In genomic region chr2:127810637-127811396, GRCh38 we compare ENCODE assay signal across 7 cellular contexts. TPM values are rescaled to one million over a fixed set of nuclear protein-coding genes. Genes with fewer than 3 reads are reported as not detected.
DNase-seq lines count a peak whose midpoint lies in the region; ATAC-seq lines count a peak whose summit lies in the region.

WDR33 (minus strand) TSS chr2:127811171; CDS start chr2:127770981, 40,190 bp downstream.

- intact Hi-C loops in T-helper 2 cell treated with Interferon-gamma antibody and Interleukin-4, amounts not matched to agents 100 ng/mL and 5 ng/mL, for 36 hours (cut with micrococcal nuclease), result loop anchor here (1.0 to 10.0 kb wide), 7 partner anchors 19 to 426 kb away; partner anchors contain the start of genes IWS1, MAP3K2, POLR2D and SAP130

- ATAC-seq in GM18499 (IDR thresholded peaks at IDR 0.05; ENCODE audit: insufficient read depth, unreplicated experiment) (peak; percentile 95), HG02943 (IDR thresholded peaks at IDR 0.05; ENCODE audit: low read depth, unreplicated experiment) (peak; percentile 99)

- DNase-seq in NCI-H187 treated with DMSO at 0.1 percent for 48 hours (lab: John Stamatoyannopoulos, UW), result peak; percentile 63
- peak; percentile 55 to 90 (median 81) for DNase-seq in anterior cingulate cortex (lab: John Stamatoyannopoulos, UW)
- peak; percentile 96 for DNase-seq in hepatic stellate cell (ENCODE audit: low spot score)
- peak; percentile 98 for DNase-seq in retina

RNA-seq across cellular contexts. Expression of gene WDR33, which starts in this region (rescaled TPM):
- 69.8 and 78.3 TPM in 2 replicates for total RNA-seq in T-helper 2 cell treated with Interferon-gamma antibody and Interleukin-4, amounts not matched to agents 100 ng/mL and 5 ng/mL, for 36 hours

Comparison
In these comparisons a context has a peak if more than half of its experiments do, and no peak if none do; other contexts are left out.
1. Peak in every context shown above with its lines: DNase-seq and ATAC-seq.